1 cellular context compared by ENCODE assay signal in genomic region chr11:595400-595799, GRCh38.
TF ChIP-seq lines count a peak whose summit lies in the region.

No MANE protein-coding gene starts in this region.

TF ChIP-seq in K562, 482 proteins besides CTCF, POLR2A, EP300 and RAD21:
- TF ChIP-seq POLR2G (IDR thresholded peaks at IDR 0.05; ENCODE audit: low read depth, low read length) (peak; percentile 25; the same call in 1 of the 2 replicates), CBFA2T3 (IDR thresholded peaks at IDR 0.05) (no peak), THRB (CRISPR knock-in tag; conservative IDR thresholded peaks at IDR 0.05) (no peak), SOX6 (IDR thresholded peaks at IDR 0.05) (no peak)
